In the genomic region with DNA sequence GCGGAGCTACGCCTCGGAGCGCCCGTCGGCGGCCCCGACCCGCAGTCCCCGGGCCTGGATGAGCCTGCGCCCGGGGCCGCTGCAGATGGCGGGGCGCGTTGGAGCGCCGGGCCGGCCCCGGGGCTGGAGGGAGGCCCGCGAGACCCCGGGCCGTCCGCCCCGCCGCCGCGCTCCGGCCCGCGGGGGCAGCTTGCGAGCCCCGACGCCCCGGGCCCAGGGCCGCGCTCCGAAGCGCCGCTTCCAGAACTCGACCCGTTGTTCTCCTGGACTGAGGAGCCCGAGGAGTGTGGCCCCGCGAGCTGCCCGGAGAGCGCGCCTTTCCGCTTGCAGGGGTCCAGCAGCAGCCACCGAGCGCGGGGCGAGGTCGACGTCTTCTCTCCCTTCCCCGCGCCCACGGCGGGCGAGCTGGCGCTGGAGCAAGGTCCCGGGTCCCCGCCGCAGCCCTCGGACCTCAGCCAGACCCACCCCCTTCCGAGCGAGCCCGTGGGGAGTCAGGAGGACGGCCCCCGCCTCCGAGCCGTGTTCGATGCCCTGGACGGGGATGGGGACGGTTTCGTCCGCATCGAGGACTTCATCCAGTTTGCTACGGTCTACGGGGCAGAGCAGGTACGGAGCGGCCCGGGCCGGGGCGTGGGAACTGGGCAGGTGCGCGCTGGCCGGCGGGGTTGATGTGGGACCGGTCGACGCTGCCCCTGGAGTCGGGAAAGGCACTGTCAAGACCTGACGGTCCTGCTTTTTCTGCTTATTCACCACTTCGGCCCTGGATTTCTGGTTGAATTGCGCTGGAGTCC, we compare ENCODE assay signal across 6 cellular contexts. TPM values are rescaled to one million over a fixed set of nuclear protein-coding genes. Genes with fewer than 3 reads are reported as not detected.
A peak's percentile ranks its signal among the peaks of the same experiment; 100 is the strongest.
DNase-seq lines count a peak whose midpoint lies in the region; ATAC-seq and TF ChIP-seq lines count a peak whose summit lies in the region.

No MANE protein-coding gene starts in this region.

- H3K27ac ChIP-seq in Peyer's patch (peak overlapping the region in 2 of 4 donors; percentile 90), right atrium auricular region (peak overlapping the region; percentile 51 to 81), thyroid gland (peak overlapping the region in 2 of 3 donors; percentile 10 to 53)

- 0 to 2% methylated on average over 4 to 21 of the region's 97 CpGs for WGBS in thyroid gland, 2 donors

- H3K9me3 ChIP-seq in Peyer's patch (no peaks in the 10 kb centered on the region), right atrium auricular region (no peaks in the 10 kb centered on the region), thyroid gland (no peaks in the 10 kb centered on the region)

- TF ChIP-seq POLR2A in Peyer's patch (IDR thresholded peaks at IDR 0.05) (no peak), thyroid gland (IDR thresholded peaks at IDR 0.05) (no peak)

- H3K4me1 ChIP-seq in Peyer's patch (peaks cover 0 to 23% (median 10%) of the 10 kb centered on the region in 4 donors), right atrium auricular region (peaks cover 0 to 39% of the 10 kb centered on the region in 2 donors), thyroid gland (peaks cover 19 to 21% of the 10 kb centered on the region in 2 donors)

- TF ChIP-seq CTCF in Peyer's patch (IDR thresholded peaks at IDR 0.05) (no peak), right atrium auricular region (IDR thresholded peaks at IDR 0.05) (no peak), thyroid gland (IDR thresholded peaks at IDR 0.05) (no peak)

- H3K4me3 ChIP-seq in Peyer's patch (peak overlapping the region; percentile 51 to 72 (median 64)), right atrium auricular region (peak overlapping the region; percentile 71 to 73), thyroid gland (replicated peaks in 1 of 3) (peak overlapping the region; percentile 16 to 65 (median 56))

- DNase-seq in Peyer's patch (no peak), right atrium auricular region (ENCODE audit: low spot score) (no peak), thyroid gland (peak; percentile 32 to 36)

- peak; percentile 7 for ATAC-seq in GM21367 (IDR thresholded peaks at IDR 0.05; ENCODE audit: unreplicated experiment)
- ATAC-seq in esophagus mucosa: no peak
- ATAC-seq in HG03460 (IDR thresholded peaks at IDR 0.05; ENCODE audit: unreplicated experiment): no peak

- H3K27me3 ChIP-seq in Peyer's patch (no peaks in the 10 kb centered on the region), right atrium auricular region (no peaks in the 10 kb centered on the region), thyroid gland (no peaks in the 10 kb centered on the region)

- intact Hi-C loops in thyroid gland (cut with DNase I): no loop called here

- H3K36me3 ChIP-seq in Peyer's patch: no peaks in the 10 kb centered on the region
- H3K36me3 ChIP-seq in right atrium auricular region: no peaks in the 10 kb centered on the region
- H3K36me3 ChIP-seq in thyroid gland: no peaks in the 10 kb centered on the region

RNA-seq across cellular contexts. Expression of gene RAB11FIP3, which starts 0.9 kb away (rescaled TPM):
- total RNA-seq in Peyer's patch (100 to 1,000 TPM in 2 of 4 donors, 10 to 100 TPM in 2; 55.5 to 136 (median 106) TPM), right atrium auricular region (10 to 100 TPM; 19.9 to 43.8 TPM), thyroid gland (10 to 100 TPM; 26.6 to 34.3 (median 28.0) TPM), esophagus mucosa (6.3 TPM)

RNA-seq across cellular contexts. Expression of gene DECR2, which starts 24.6 kb away (rescaled TPM):
- total RNA-seq in Peyer's patch (100 to 1,000 TPM in 2 of 4 donors, 10 to 100 TPM in 2; 32.2 to 154 (median 105) TPM), right atrium auricular region (10 to 100 TPM; 10.6 to 18.7 TPM), thyroid gland (10 to 100 TPM in 2 of 4 donors, 1 to 10 TPM in 2; 3.1 to 13.5 (median 9.5) TPM), esophagus mucosa (8.4 TPM)

RNA-seq across cellular contexts. Expression of gene NME4, which starts 29.3 kb away (rescaled TPM):
- total RNA-seq in Peyer's patch: 10 to 100 TPM in 3 of 4 donors, 1 to 10 TPM in 1; 9.6 to 65.2 (median 29.5) TPM
- total RNA-seq in right atrium auricular region: 10 to 100 TPM; 45.4 to 45.8 TPM
- total RNA-seq in thyroid gland: 10 to 100 TPM; 31.7 to 65.0 (median 59.7) TPM
- total RNA-seq in esophagus mucosa: 25.3 TPM

RNA-seq across cellular contexts. Expression of gene PGAP6, which starts 44.5 kb away (rescaled TPM):
- total RNA-seq in Peyer's patch (100 to 1,000 TPM; 130 to 211 (median 166) TPM), right atrium auricular region (10 to 100 TPM; 34.0 to 41.1 TPM), thyroid gland (10 to 100 TPM; 31.6 to 83.3 (median 62.2) TPM), esophagus mucosa (14.5 TPM)

RNA-seq across cellular contexts. Expression of gene MRPL28, which starts 56.0 kb away (rescaled TPM):
- 10 to 100 TPM; 58.3 to 73.4 (median 61.3) TPM for total RNA-seq in Peyer's patch
- total RNA-seq in right atrium auricular region: 10 to 100 TPM; 89.0 to 90.3 TPM
- total RNA-seq in thyroid gland: 100 to 1,000 TPM in 1 of 4 donors, 10 to 100 TPM in 3; 39.9 to 106 (median 80.7) TPM
- 50.8 TPM for total RNA-seq in esophagus mucosa

Comparison
In these comparisons a context has a peak if more than half of its experiments do, and no peak if none do; other contexts are left out.
1. DNase-seq: peak in thyroid gland (2 of 2); none in Peyer's patch (0 of 3) and right atrium auricular region (single experiment).
2. Peak in every context shown above with its lines, with median percentiles within 50 percentile points of each other: H3K4me3 ChIP-seq.